In genomic region chr9:33445389-33445881, GRCh38 we compare ENCODE assay signal across 11 cellular contexts. TPM values are rescaled to one million over a fixed set of nuclear protein-coding genes. Genes with fewer than 3 reads are reported as not detected.
DNase-seq lines count a peak whose midpoint lies in the region; ATAC-seq lines count a peak whose summit lies in the region.
"Had no signal": no experiment of that assay in that cellular context is flagged by ENCODE, and none has a peak within 500 bp of the region (broad histone marks: within the 10 kb centered on the region; RNA-seq: fewer than 3 reads in every experiment).

No MANE protein-coding gene starts in this region.

- DNase-seq in stimulated activated CD4-positive, alpha-beta T cell treated with anti-CD3 and anti-CD28 coated beads, Interleukin-4, amount 100 ng/mL, for 1 hour: peak; percentile 20
- DNase-seq in stimulated activated CD4-positive, alpha-beta T cell treated with anti-CD3 and anti-CD28 coated beads, Interleukin-15, amount 100 ng/mL, for 24 hours: no peak
- peak; percentile 35 to 54 for DNase-seq in T47D (ENCODE audit: low read depth in 1 of 2, low spot score in 1 of 2)
- DNase-seq in mucosa of gallbladder (ENCODE audit: low spot score): peak; percentile 60
- no peak for DNase-seq in OCI-M1 (lab: John Stamatoyannopoulos, UW)
- DNase-seq in KG1 (lab: John Stamatoyannopoulos, UW): no peak
- no peak for DNase-seq in SHP77 treated with DMSO at 0.1 percent for 48 hours (lab: John Stamatoyannopoulos, UW)
- DNase-seq: hippocampal formation, NCI-H1417 had no signal

- ATAC-seq in HG02840 (IDR thresholded peaks at IDR 0.05; ENCODE audit: low FRiP score, unreplicated experiment): no peak

- in situ Hi-C loops in T47D (cut with HindIII; ENCODE audit: low pct_unique_long_range_greater_than_20kb, low sequenced_read_pairs): no loop called here

RNA-seq across cellular contexts. Expression of gene AQP3, which starts 2.0 kb away (rescaled TPM):
- total RNA-seq in mucosa of gallbladder: 26.2 TPM

RNA-seq across cellular contexts. Expression of gene NOL6, which starts 28.3 kb away (rescaled TPM):
- 18.9 TPM for total RNA-seq in mucosa of gallbladder

RNA-seq across cellular contexts. Expression of gene AQP7, which starts 43.1 kb away (rescaled TPM):
- total RNA-seq in mucosa of gallbladder: 15.0 TPM
- total RNA-seq: activated CD8-positive, alpha-beta memory T cell treated with anti-CD3 and anti-CD28 coated beads for 36 hours had no signal

Comparison
In these comparisons a context has a peak if more than half of its experiments do, and no peak if none do; other contexts are left out.
1. DNase-seq: peak in stimulated activated CD4-positive, alpha-beta T cell treated with anti-CD3 and anti-CD28 coated beads, Interleukin-4, amount 100 ng/mL, for 1 hour (single experiment), T47D (2 of 2) and mucosa of gallbladder (single experiment); none in stimulated activated CD4-positive, alpha-beta T cell treated with anti-CD3 and anti-CD28 coated beads, Interleukin-15, amount 100 ng/mL, for 24 hours (single experiment), OCI-M1 (single experiment), KG1 (single experiment) and SHP77 treated with DMSO at 0.1 percent for 48 hours (single experiment).